ENCODE assay signal across 8 cellular contexts in the genomic region with DNA sequence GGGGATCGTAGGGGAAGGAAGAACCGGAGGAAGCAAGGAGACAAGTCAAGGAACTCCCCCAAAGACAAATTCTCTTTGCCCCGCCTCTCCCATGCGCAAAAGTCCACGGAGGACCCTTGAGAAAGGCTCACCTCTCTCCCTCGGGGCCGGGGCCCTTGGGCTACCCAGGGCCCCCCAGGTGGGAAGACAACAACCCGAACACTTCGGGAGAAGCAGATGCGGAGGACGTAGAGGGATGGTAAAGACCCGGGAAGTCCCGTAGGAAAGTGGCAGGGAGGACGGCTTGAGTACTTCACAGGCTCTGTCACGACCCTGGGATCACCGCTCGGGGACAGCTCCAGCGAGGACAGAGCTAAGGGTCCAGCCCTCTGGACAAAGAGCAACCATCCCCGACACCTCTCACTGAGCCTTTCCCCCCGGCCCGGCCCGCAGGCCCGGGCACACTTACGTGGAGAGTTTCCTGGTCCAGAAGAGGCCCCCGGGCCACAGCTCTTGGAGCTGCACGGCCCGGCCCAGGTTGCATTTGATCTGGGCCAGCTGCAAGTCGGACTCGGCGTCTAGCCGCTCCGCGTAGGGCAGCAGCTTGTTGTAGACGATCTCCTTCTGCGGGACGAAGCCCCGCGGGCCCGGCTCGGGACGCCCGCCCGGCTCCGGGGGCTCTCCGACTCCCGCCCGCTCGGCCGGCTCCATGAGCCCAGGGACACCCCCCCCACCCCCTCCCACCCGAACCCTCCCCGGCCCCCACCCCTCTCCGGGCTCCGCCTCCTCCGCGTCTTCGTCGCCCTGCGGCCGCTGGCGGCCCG. TPM values are rescaled to one million over a fixed set of nuclear protein-coding genes. Genes with fewer than 3 reads are reported as not detected.
DNase-seq lines count a peak whose midpoint lies in the region; ATAC-seq and TF ChIP-seq lines count a peak whose summit lies in the region.

No MANE protein-coding gene starts in this region.

- peak overlapping the region; percentile 68 for H3K27ac ChIP-seq in MM.1S (ENCODE audit: low read length)
- H3K27ac ChIP-seq in tibial artery, result peak overlapping the region; percentile 93 to 97

- ATAC-seq in HG02571 (IDR thresholded peaks at IDR 0.05; ENCODE audit: unreplicated experiment), result peak; percentile 26

- no peaks in the 10 kb centered on the region for H3K36me3 ChIP-seq in MM.1S (replicated peaks; ENCODE audit: insufficient read depth, low read length)
- peaks cover 6 to 19% (median 15%) of the 10 kb centered on the region in 3 donors for H3K36me3 ChIP-seq in tibial artery

- peak overlapping the region; percentile 71 for H3K9ac ChIP-seq in MM.1S (ENCODE audit: low read length)

- peak overlapping the region; percentile 61 for H2AFZ ChIP-seq in MM.1S (ENCODE audit: low read length)

- peak overlapping the region; percentile 99 for H3K4me3 ChIP-seq in MM.1S (ENCODE audit: low read length)
- H3K4me3 ChIP-seq in epithelial cell of esophagus (ENCODE audit: low read length), result peak overlapping the region; percentile 97
- peak overlapping the region; percentile 98 for H3K4me3 ChIP-seq in mononuclear cell (ENCODE audit: low read length)
- H3K4me3 ChIP-seq in tibial artery, result peak overlapping the region; percentile 86 to 94

- TF ChIP-seq CTCF in MM.1S (IDR thresholded peaks at IDR 0.05; ENCODE audit: low read length) (no peak), epithelial cell of esophagus (IDR thresholded peaks at IDR 0.05; ENCODE audit: insufficient read depth, low read depth, low read length, missing control alignments) (no peak), tibial artery (IDR thresholded peaks at IDR 0.05) (no peak)

- DNase-seq in activated naive CD4-positive, alpha-beta T cell treated with Interleukin-2 at 50 U/mL for 16 hours, result peak; percentile 24
- no peak for DNase-seq in activated naive CD4-positive, alpha-beta T cell treated with anti-CD3 and anti-CD28 coated beads, Interleukin-2, amount 50 U/mL, for 16 hours
- DNase-seq in MM.1S (peak; percentile 24), epithelial cell of esophagus (ENCODE audit: low read depth) (peak; percentile 51), tibial artery (peak; percentile 36 to 71)
- peak; percentile 39 for DNase-seq in activated CD4-positive, alpha-beta T cell treated with anti-CD3 and anti-CD28 coated beads for 48 hours

- intact Hi-C loops in tibial artery (cut with DNase I; ENCODE audit: low total_unique reads), result no loop called here

- H3K27me3 ChIP-seq in MM.1S (replicated peaks; ENCODE audit: insufficient read depth, low read length), result no peaks in the 10 kb centered on the region
- no peaks in the 10 kb centered on the region for H3K27me3 ChIP-seq in mononuclear cell (ENCODE audit: insufficient read depth, low read length)
- H3K27me3 ChIP-seq in tibial artery, result no peaks in the 10 kb centered on the region

- no peaks in the 10 kb centered on the region for H3K9me2 ChIP-seq in MM.1S (replicated peaks; ENCODE audit: insufficient read depth, low read length)

- H3K9me3 ChIP-seq in MM.1S (replicated peaks; ENCODE audit: insufficient read depth, low read length), result no peaks in the 10 kb centered on the region
- no peaks in the 10 kb centered on the region for H3K9me3 ChIP-seq in mononuclear cell (ENCODE audit: low read depth, low read length)
- no peaks in the 10 kb centered on the region for H3K9me3 ChIP-seq in tibial artery

- no peaks in the 10 kb centered on the region; the same call in 1 of the 2 replicates for H4K20me1 ChIP-seq in MM.1S (ENCODE audit: insufficient read depth, low read length)

- H3K4me2 ChIP-seq in MM.1S (ENCODE audit: low read depth, low read length), result peak overlapping the region; percentile 79

- peaks cover 61% of the 10 kb centered on the region for H3K79me2 ChIP-seq in MM.1S (ENCODE audit: low read length)

- peaks cover 13% of the 10 kb centered on the region; the same call in 1 of the 2 replicates for H3F3A ChIP-seq in MM.1S (ENCODE audit: insufficient read depth, low read length)

- H3K4me1 ChIP-seq in MM.1S (ENCODE audit: low read length) (peaks cover 7% of the 10 kb centered on the region), mononuclear cell (ENCODE audit: insufficient read depth, low read length) (peaks cover 39% of the 10 kb centered on the region), tibial artery (peaks cover 0 to 48% (median 16%) of the 10 kb centered on the region in 4 donors)

RNA-seq across cellular contexts. Expression of a gene that starts 0.5 kb away (rescaled TPM):
- 141 TPM for total RNA-seq in mononuclear cell
